8 cellular contexts compared by ENCODE assay signal in genomic region chr2:121736462-121737336, GRCh38. TPM values are rescaled to one million over a fixed set of nuclear protein-coding genes. Genes with fewer than 3 reads are reported as not detected.
DNase-seq lines count a peak whose midpoint lies in the region; ATAC-seq, FAIRE-seq and TF ChIP-seq lines count a peak whose summit lies in the region.

TSS of gene NIFK (minus strand) at chr2:121736875. CDS start at chr2:121736850, 25 bp downstream.

- ATAC-seq in GM18508 (IDR thresholded peaks at IDR 0.05; ENCODE audit: insufficient read depth, unreplicated experiment) (peak; percentile 67), HG02981 (IDR thresholded peaks at IDR 0.05; ENCODE audit: unreplicated experiment) (peak; percentile 95), right cardiac atrium (peak; percentile 98 to 99)

- H3K4me1 ChIP-seq in ascending aorta = no peaks in the 10 kb centered on the region
- H3K4me1 ChIP-seq in right cardiac atrium (ENCODE audit: control insufficient read depth, insufficient read depth, low read length) = no peaks in the 10 kb centered on the region

- peak in 1 of 3 experiments; percentile 5 for TF ChIP-seq CTCF in ascending aorta (IDR thresholded peaks at IDR 0.05)

- H3K4me3 ChIP-seq in ascending aorta (peak within 1 kb of the TSS; percentile 76 to 91), right cardiac atrium (ENCODE audit: low read length) (peak within 1 kb of the TSS; percentile 73)

- H3K27me3 ChIP-seq in ascending aorta (no peaks in the 10 kb centered on the region), right cardiac atrium (ENCODE audit: control insufficient read depth, insufficient read depth) (no peaks in the 10 kb centered on the region)

- H3K36me3 Mint-ChIP-seq in T-helper 2 cell treated with Interferon-gamma antibody and Interleukin-4, amounts not matched to agents 5 μg/mL and 100 μg/mL, for 36 hours (ENCODE audit: low read depth) = peaks cover 26% of the 10 kb centered on the region

- WGBS in right cardiac atrium = under 1% methylated on average over 93 of the region's 93 CpGs

- peak within 1 kb of the TSS; percentile 92 for H3K27ac Mint-ChIP-seq in T-helper 2 cell treated with Interferon-gamma antibody and Interleukin-4, amounts not matched to agents 5 μg/mL and 100 μg/mL, for 36 hours

- H3K4me1 Mint-ChIP-seq in T-helper 2 cell treated with Interferon-gamma antibody and Interleukin-4, amounts not matched to agents 5 μg/mL and 100 μg/mL, for 36 hours (ENCODE audit: low read depth) = peaks cover 30% of the 10 kb centered on the region

- no peaks in the 10 kb centered on the region for H3K9me3 Mint-ChIP-seq in T-helper 2 cell treated with Interferon-gamma antibody and Interleukin-4, amounts not matched to agents 5 μg/mL and 100 μg/mL, for 36 hours

- no peaks in the 10 kb centered on the region for H3K27me3 Mint-ChIP-seq in T-helper 2 cell treated with Interferon-gamma antibody and Interleukin-4, amounts not matched to agents 5 μg/mL and 100 μg/mL, for 36 hours (ENCODE audit: low read depth)

- DNase-seq in NCI-H2029 (lab: John Stamatoyannopoulos, UW) (peak; percentile 95), ascending aorta (ENCODE audit: low spot score in 2 of 2) (peak; percentile 96 to 100), right cardiac atrium (peak; percentile 99 to 100 (median 100)), pulmonary artery endothelial cell (ENCODE audit: low read depth, low spot score) (peak; percentile 91), urothelium cell line (ENCODE audit: low spot score) (peak; percentile 100)
- DNase-seq in T-helper 2 cell treated with Interferon-gamma antibody and Interleukin-4, amounts not matched to agents 5 μg/mL and 100 μg/mL, for 36 hours (ENCODE audit: low spot score) = peak; percentile 98

- FAIRE-seq in urothelium cell line (lab: Jason Lieb, UNC) = peak; percentile 76

- H3K4me3 Mint-ChIP-seq in T-helper 2 cell treated with Interferon-gamma antibody and Interleukin-4, amounts not matched to agents 5 μg/mL and 100 μg/mL, for 36 hours = peak within 1 kb of the TSS; percentile 97

- peak within 1 kb of the TSS; percentile 68 to 89 for H3K27ac ChIP-seq in ascending aorta
- peak within 1 kb of the TSS; percentile 31 for H3K27ac ChIP-seq in right cardiac atrium (ENCODE audit: low read length)

- H3K36me3 ChIP-seq in ascending aorta = peaks cover 12 to 22% of the 10 kb centered on the region in 2 donors

- no peaks in the 10 kb centered on the region for H3K9me3 ChIP-seq in ascending aorta
- H3K9me3 ChIP-seq in right cardiac atrium (ENCODE audit: control insufficient read depth, low read length) = no peaks in the 10 kb centered on the region

- intact Hi-C loops in ascending aorta (cut with DNase I) = loop anchor here (1.0 to 5.0 kb wide), 5 partner anchors 14 to 1484 kb away; partner anchors contain the start of genes CLASP1, RALB, RNU4ATAC and TSN
- intact Hi-C loops in right cardiac atrium (cut with DNase I) = no loop called here

RNA-seq across cellular contexts. Expression of gene NIFK, which starts in this region (rescaled TPM):
- total RNA-seq in ascending aorta = 31.9 TPM
- 10 to 100 TPM; 19.4 to 26.4 (median 24.6) TPM for total RNA-seq in right cardiac atrium
- 17.9 TPM for polyA plus RNA-seq in right cardiac atrium
- total RNA-seq in pulmonary artery endothelial cell = 50.4 and 54.0 TPM in 2 replicates

Comparison
In these comparisons a context has a peak if more than half of its experiments do, and no peak if none do; other contexts are left out.
1. Peak in every context shown above with its lines: DNase-seq, ATAC-seq, H3K4me3 ChIP-seq and H3K27ac ChIP-seq.